In the genomic region with DNA sequence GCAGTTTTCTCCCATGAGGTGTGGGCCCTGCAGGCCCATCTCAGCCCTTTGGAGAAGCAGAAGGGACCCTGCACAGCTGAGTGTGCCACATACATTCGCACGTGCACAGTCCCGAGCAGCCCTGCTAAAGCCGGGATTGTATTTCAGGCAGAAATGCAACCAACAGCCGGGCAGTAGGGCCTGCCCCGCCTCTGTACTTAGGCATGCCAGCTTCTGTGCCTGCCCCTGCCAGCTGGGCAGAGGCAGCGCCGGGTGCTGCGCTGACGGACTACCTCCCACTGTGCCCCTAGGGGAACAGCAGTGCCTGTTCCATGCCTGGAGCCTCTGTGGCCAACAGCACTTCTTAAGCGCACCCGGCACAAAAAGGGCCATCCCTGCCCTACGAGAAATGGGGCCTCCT, we compare ENCODE assay signal across 11 cellular contexts.
DNase-seq lines count a peak whose midpoint lies in the region; ATAC-seq and TF ChIP-seq lines count a peak whose summit lies in the region.
"Had no signal": no experiment of that assay in that cellular context is flagged by ENCODE, and none has a peak within 500 bp of the region (broad histone marks: within the 10 kb centered on the region; RNA-seq: fewer than 3 reads in every experiment).

No MANE protein-coding gene starts in this region.

- no peak overlapping the region for H3K4me3 ChIP-seq in right atrium auricular region

- peak; percentile 92 for DNase-seq in DMS 273 (lab: John Stamatoyannopoulos, UW; ENCODE audit: unreplicated experiment)
- peak; percentile 85 for DNase-seq in NCI-H69 (lab: John Stamatoyannopoulos, UW)
- DNase-seq in right atrium auricular region (ENCODE audit: low spot score): no peak
- peak; percentile 80 for DNase-seq in putamen (ENCODE audit: low spot score)
- DNase-seq in KG1 (lab: John Stamatoyannopoulos, UW): no peak
- DNase-seq: activated CD8-positive, alpha-beta memory T cell treated with anti-CD3 and anti-CD28 coated beads, Interleukin-2, amount 50 U/mL, for 48 hours; CD8-positive, alpha-beta memory T cell; NCI-H1436 treated with DMSO at 0.1 percent for 48 hours had no signal

- H3K36me3 ChIP-seq in right atrium auricular region: peaks cover 3% of the 10 kb centered on the region

- H3K4me1 ChIP-seq in right atrium auricular region: peaks cover 0 to 90% of the 10 kb centered on the region in 2 donors

- no peaks in the 10 kb centered on the region for H3K27me3 ChIP-seq in right atrium auricular region

- ATAC-seq in HG03521 (IDR thresholded peaks at IDR 0.05; ENCODE audit: unreplicated experiment): no peak
- no peak for ATAC-seq in HG03378 (IDR thresholded peaks at IDR 0.05; ENCODE audit: unreplicated experiment)
- ATAC-seq in HG03045 (IDR thresholded peaks at IDR 0.05; ENCODE audit: unreplicated experiment): no peak

- no peak for TF ChIP-seq CTCF in right atrium auricular region (IDR thresholded peaks at IDR 0.05)

- H3K9me3 ChIP-seq in right atrium auricular region: no peaks in the 10 kb centered on the region

- peak overlapping the region; percentile 36 to 54 for H3K27ac ChIP-seq in right atrium auricular region

Comparison
In these comparisons a context has a peak if more than half of its experiments do, and no peak if none do; other contexts are left out.
1. DNase-seq: peak in DMS 273 (single experiment), NCI-H69 (single experiment) and putamen (single experiment); none in right atrium auricular region (single experiment) and KG1 (single experiment).